Comparison of ENCODE assay signal across 17 cellular contexts in the genomic region with DNA sequence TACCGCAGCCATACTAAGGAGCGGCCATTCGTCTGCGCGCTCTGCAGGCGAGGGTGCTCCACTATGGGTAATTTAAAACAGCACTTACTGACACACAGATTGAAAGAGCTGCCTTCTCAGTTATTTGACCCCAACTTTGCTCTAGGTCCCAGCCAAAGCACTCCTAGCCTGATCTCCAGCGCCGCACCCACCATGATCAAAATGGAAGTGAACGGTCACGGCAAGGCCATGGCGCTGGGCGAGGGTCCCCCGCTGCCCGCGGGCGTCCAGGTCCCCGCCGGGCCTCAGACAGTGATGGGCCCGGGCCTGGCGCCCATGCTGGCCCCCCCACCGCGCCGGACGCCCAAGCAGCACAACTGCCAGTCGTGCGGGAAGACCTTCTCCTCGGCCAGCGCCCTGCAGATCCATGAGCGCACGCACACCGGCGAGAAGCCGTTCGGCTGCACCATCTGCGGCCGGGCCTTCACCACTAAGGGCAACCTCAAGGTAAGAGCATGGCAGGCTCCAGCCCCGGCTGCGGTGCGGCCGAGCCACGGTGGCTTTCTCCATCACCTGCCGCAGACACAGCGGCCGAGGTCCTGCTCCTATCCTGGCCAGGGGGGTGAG. TPM values are rescaled to one million over a fixed set of nuclear protein-coding genes. Genes with fewer than 3 reads are reported as not detected.
A peak's percentile ranks its signal among the peaks of the same experiment; 100 is the strongest.
DNase-seq lines count a peak whose midpoint lies in the region; ATAC-seq and TF ChIP-seq lines count a peak whose summit lies in the region.
"Had no signal": no experiment of that assay in that cellular context is flagged by ENCODE, and none has a peak within 500 bp of the region (broad histone marks: within the 10 kb centered on the region; RNA-seq: fewer than 3 reads in every experiment).

No MANE protein-coding gene starts in this region.

- peaks cover 28% of the 10 kb centered on the region for H3K4me1 Mint-ChIP-seq in WTC11
- H3K4me1 Mint-ChIP-seq: CD14-positive monocyte had no signal

- H2BK15ac ChIP-seq in mesenchymal stem cell (ENCODE audit: low read depth, poor library complexity, severe bottlenecking): no peak overlapping the region

- no peak overlapping the region for H3K4me3 Mint-ChIP-seq in WTC11
- H3K4me3 Mint-ChIP-seq: CD14-positive monocyte; CD8-positive, alpha-beta T cell; GM23338; H9 had no signal

- no peak overlapping the region for H4K8ac ChIP-seq in mesenchymal stem cell (ENCODE audit: low read length)

- peaks cover 16% of the 10 kb centered on the region for H3K4me1 ChIP-seq in NT2/D1 (ENCODE audit: insufficient read depth, insufficient read length)
- peaks cover 4% of the 10 kb centered on the region for H3K4me1 ChIP-seq in mesenchymal stem cell (ENCODE audit: control insufficient read depth, insufficient read depth, low read depth, low read length)
- no peaks in the 10 kb centered on the region for H3K4me1 ChIP-seq in OCI-LY7 (ENCODE audit: insufficient read depth, low read length, poor library complexity, severe bottlenecking)
- H3K4me1 ChIP-seq: A549, BE2C had no signal

- no peak overlapping the region for H3K4me3 ChIP-seq in NT2/D1 (ENCODE audit: insufficient read length, low read depth)
- no peak overlapping the region for H3K4me3 ChIP-seq in mesenchymal stem cell (ENCODE audit: insufficient read depth in 1 of 2, low read depth in 1 of 2, low read length in 2 of 2)
- H3K4me3 ChIP-seq in OCI-LY7 (ENCODE audit: low read depth, low read length, poor library complexity, severe bottlenecking): no peak overlapping the region
- H3K4me3 ChIP-seq: A549, GM23338 had no signal

- intact Hi-C loops in posterior vena cava (cut with DNase I): no loop called here
- intact Hi-C loops in OCI-LY7 (cut with micrococcal nuclease; ENCODE audit: unreplicated experiment): no loop called here

- H3K4ac ChIP-seq in mesenchymal stem cell (ENCODE audit: low read depth in 1 of 2, low read length in 2 of 2): no peak overlapping the region

- H3K14ac ChIP-seq in mesenchymal stem cell (ENCODE audit: low read length in 2 of 2): no peak overlapping the region

- peak overlapping the region; percentile 21 for H3K9ac ChIP-seq in NT2/D1 (ENCODE audit: insufficient read length, low read depth)
- no peak overlapping the region for H3K9ac ChIP-seq in mesenchymal stem cell (ENCODE audit: low read length)

- DNase-seq in NT2/D1 (ENCODE audit: low read depth, low spot score) (no peak), WTC11 (ENCODE audit: low spot score) (no peak), mesenchymal stem cell (no peak), posterior vena cava (ENCODE audit: low spot score) (peak; percentile 78), GM13976 (ENCODE audit: low spot score) (no peak), C1 segment of cervical spinal cord (lab: John Stamatoyannopoulos, UW) (no peak), OCI-LY7 (ENCODE audit: low spot score) (no peak)
- DNase-seq: BE2C, DMS53, H9, IMR-90 had no signal

- H3K27me3 Mint-ChIP-seq in WTC11 (ENCODE audit: low read depth): peaks cover 25% of the 10 kb centered on the region

- peak overlapping the region; percentile 80 for H3K27ac Mint-ChIP-seq in WTC11
- H3K27ac Mint-ChIP-seq: CD14-positive monocyte; CD8-positive, alpha-beta T cell; GM23338 had no signal

- no peaks in the 10 kb centered on the region for H3K9me2 ChIP-seq in OCI-LY7 (ENCODE audit: insufficient read depth, low read length)

- H3K9me3 ChIP-seq in NT2/D1 (ENCODE audit: insufficient read depth, low read length) (no peaks in the 10 kb centered on the region), mesenchymal stem cell (ENCODE audit: control insufficient read depth, low read length) (no peaks in the 10 kb centered on the region), OCI-LY7 (ENCODE audit: low read length) (no peaks in the 10 kb centered on the region)
- H3K9me3 ChIP-seq: A549, BE2C had no signal

- no peaks in the 10 kb centered on the region for H3K9me3 Mint-ChIP-seq in WTC11
- H3K9me3 Mint-ChIP-seq: CD8-positive, alpha-beta T cell; GM23338; H9 had no signal

- H2BK120ac ChIP-seq in mesenchymal stem cell (ENCODE audit: low read depth, low read length): no peak overlapping the region

- peaks cover 79% of the 10 kb centered on the region for H3K36me3 ChIP-seq in NT2/D1 (ENCODE audit: insufficient read depth, insufficient read length, low read length)
- H3K36me3 ChIP-seq in mesenchymal stem cell (ENCODE audit: control insufficient read depth in 1 of 2, insufficient read depth in 2 of 2, low read depth in 1 of 2, low read length in 2 of 2): peaks cover 0 to 6% of the 10 kb centered on the region in 2 experiments
- no peaks in the 10 kb centered on the region for H3K36me3 ChIP-seq in OCI-LY7 (ENCODE audit: insufficient read depth, low read length)
- H3K36me3 ChIP-seq: BE2C had no signal

- no peak overlapping the region for H3K27ac ChIP-seq in mesenchymal stem cell (ENCODE audit: low read length, poor library complexity, severe bottlenecking)
- H3K27ac ChIP-seq in OCI-LY7 (ENCODE audit: low read depth, low read length, poor library complexity, severe bottlenecking): no peak overlapping the region
- H3K27ac ChIP-seq: A549 had no signal

- H3K23ac ChIP-seq in mesenchymal stem cell (ENCODE audit: low read length in 2 of 2): no peak overlapping the region

- no peak overlapping the region for H2BK5ac ChIP-seq in mesenchymal stem cell (ENCODE audit: low read depth, low read length, poor library complexity, severe bottlenecking)

- H3K79me2 ChIP-seq in OCI-LY7 (ENCODE audit: insufficient read depth, low read depth, low read length): no peaks in the 10 kb centered on the region

- H4K91ac ChIP-seq in mesenchymal stem cell (ENCODE audit: low read length): peak overlapping the region; percentile 5

- CTCF ChIA-PET in WTC11 (lab: Charles Lee): no interaction called here
- CTCF ChIA-PET in OCI-LY7 (lab: Charles Lee; ENCODE audit: unreplicated experiment): no interaction called here

- H3K79me1 ChIP-seq in mesenchymal stem cell (replicated peaks; ENCODE audit: low read length, poor library complexity, severe bottlenecking): no peaks in the 10 kb centered on the region

- H3K4me2 ChIP-seq in mesenchymal stem cell (ENCODE audit: low read length, poor library complexity, severe bottlenecking) (no peak overlapping the region), OCI-LY7 (ENCODE audit: low read length) (no peak overlapping the region)
- H3K4me2 ChIP-seq: A549, GM23338 had no signal

- H3K27me3 ChIP-seq in NT2/D1 (ENCODE audit: insufficient read depth, insufficient read length): no peaks in the 10 kb centered on the region
- H3K27me3 ChIP-seq in mesenchymal stem cell (ENCODE audit: control insufficient read depth in 1 of 2, insufficient read depth in 1 of 2, low read length in 2 of 2): peaks cover 0 to 4% of the 10 kb centered on the region in 2 experiments

- no peak overlapping the region for H2AK5ac ChIP-seq in mesenchymal stem cell (ENCODE audit: low read length, severe bottlenecking)

- no peaks in the 10 kb centered on the region for H4K20me1 ChIP-seq in OCI-LY7 (ENCODE audit: insufficient read depth, low read length)

- H3K36me3 Mint-ChIP-seq in WTC11: peaks cover 53% of the 10 kb centered on the region
- H3K36me3 Mint-ChIP-seq: CD14-positive monocyte; CD8-positive, alpha-beta T cell had no signal

- POLR2A ChIA-PET in WTC11 (lab: Charles Lee): no interaction called here
- POLR2A ChIA-PET in OCI-LY7 (lab: Charles Lee): no interaction called here

- WGBS in mesenchymal stem cell: 97% methylated on average over 44 of the region's 44 CpGs

- H3K18ac ChIP-seq in mesenchymal stem cell (ENCODE audit: low read depth in 1 of 2, low read length in 2 of 2): no peak overlapping the region

- H2BK12ac ChIP-seq in mesenchymal stem cell (ENCODE audit: low read length in 2 of 2): no peak overlapping the region

- in situ Hi-C loops in GM13976 (cut with MboI; ENCODE audit: low sequenced_read_pairs, unreplicated experiment): no loop called here

- H2AFZ ChIP-seq in mesenchymal stem cell (ENCODE audit: low read depth, low read length) (no peak overlapping the region), OCI-LY7 (ENCODE audit: low read length) (no peak overlapping the region)
- H2AFZ ChIP-seq: GM23338 had no signal

- BruUV-seq in OCI-LY7 (replicated peaks; lab: Mats Ljungman, UMichigan): no TSS peak

- no peak for ATAC-seq in WTC11
- ATAC-seq: A549; CD8-positive, alpha-beta T cell; GM23338 had no signal

- no peak for TF ChIP-seq CTCF in WTC11 (IDR thresholded peaks at IDR 0.05)
- TF ChIP-seq CTCF in GM13976 (IDR thresholded peaks at IDR 0.05; ENCODE audit: borderline replicate concordance, control extremely low read depth, extremely low read depth, insufficient read depth, missing control alignments): no peak
- TF ChIP-seq CTCF in OCI-LY7 (conservative IDR thresholded peaks at IDR 0.05; ENCODE audit: low read length): no peak

TF ChIP-seq in WTC11, 78 proteins besides CTCF, POLR2A, EP300 and RAD21:
- TF ChIP-seq NR2C2 (CRISPR knock-in tag; IDR thresholded peaks at IDR 0.05) (no peak), EMX1 (CRISPR knock-in tag; IDR thresholded peaks at IDR 0.05) (no peak), HMGA2 (CRISPR knock-in tag; IDR thresholded peaks at IDR 0.05) (no peak), GABPB1 (CRISPR knock-in tag; IDR thresholded peaks at IDR 0.05) (no peak)
- TF ChIP-seq, protein P1, sequence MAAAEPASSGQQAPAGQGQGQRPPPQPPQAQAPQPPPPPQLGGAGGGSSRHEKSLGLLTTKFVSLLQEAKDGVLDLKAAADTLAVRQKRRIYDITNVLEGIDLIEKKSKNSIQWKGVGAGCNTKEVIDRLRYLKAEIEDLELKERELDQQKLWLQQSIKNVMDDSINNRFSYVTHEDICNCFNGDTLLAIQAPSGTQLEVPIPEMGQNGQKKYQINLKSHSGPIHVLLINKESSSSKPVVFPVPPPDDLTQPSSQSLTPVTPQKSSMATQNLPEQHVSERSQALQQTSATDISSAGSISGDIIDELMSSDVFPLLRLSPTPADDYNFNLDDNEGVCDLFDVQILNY (CRISPR knock-in tag; IDR thresholded peaks at IDR 0.05): no peak

RNA-seq across cellular contexts. Expression of a gene that starts 15.5 kb away (rescaled TPM):
- total RNA-seq in WTC11 (2021) (81.3 to 87.0 TPM (median 83.8 TPM) in 3 replicates), posterior vena cava (not detected), OCI-LY7 (2022) (not detected in 2 replicates)
- polyA plus RNA-seq in mesenchymal stem cell (2013, experiment 1 of 2): not detected
- polyA plus RNA-seq in mesenchymal stem cell (2013, experiment 2 of 2): not detected
- total RNA-seq in OCI-LY7 (2014; rRNA removed; shearing (Covaris generic)): not detected in 2 replicates
- total RNA-seq: CD8-positive, alpha-beta T cell; HT-29; IMR-90 had no signal
- polyA plus RNA-seq: A549, AG04450, CD14-positive monocyte, IMR-90 had no signal

Comparison
In these comparisons a context has a peak if more than half of its experiments do, and no peak if none do; other contexts are left out.
1. RNA of a gene that starts 15.5 kb away (total RNA-seq): 81.3 to 87.0 TPM in WTC11; not detected in OCI-LY7 and not detected in posterior vena cava; every median in the first group is over 10 times any median in the second.